ENCODE assay signal across 12 cellular contexts in the genomic region with DNA sequence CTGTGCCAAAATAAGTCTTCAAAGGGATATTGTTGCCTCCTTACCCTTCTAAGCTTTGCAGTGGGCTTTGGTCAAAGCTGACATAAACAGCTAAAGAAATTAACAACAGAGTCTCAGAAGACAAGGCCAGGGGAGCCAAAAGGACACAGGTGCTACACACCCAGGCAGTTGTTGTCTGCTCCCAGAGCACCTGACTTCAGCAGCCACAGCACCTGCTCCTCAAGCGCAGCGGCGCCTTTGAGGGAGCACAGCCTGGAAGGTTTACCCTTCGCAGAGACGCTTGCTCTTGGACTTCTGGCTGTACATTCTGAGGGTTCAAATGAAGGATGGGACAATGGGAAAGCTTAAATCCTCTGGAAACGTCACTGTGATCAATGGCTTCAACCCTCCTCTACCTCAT. TPM values are rescaled to one million over a fixed set of nuclear protein-coding genes. Genes with fewer than 3 reads are reported as not detected.
A peak's percentile ranks its signal among the peaks of the same experiment; 100 is the strongest.
DNase-seq lines count a peak whose midpoint lies in the region; ATAC-seq and TF ChIP-seq lines count a peak whose summit lies in the region.
"Had no signal": no experiment of that assay in that cellular context is flagged by ENCODE, and none has a peak within 500 bp of the region (broad histone marks: within the 10 kb centered on the region; RNA-seq: fewer than 3 reads in every experiment).

No MANE protein-coding gene starts in this region.

- DNase-seq in DMS53 (lab: John Stamatoyannopoulos, UW) (peak; percentile 90), NCI-H2029 (lab: John Stamatoyannopoulos, UW) (peak; percentile 75), adrenal gland (peak in 2 of 7 donors; percentile 11 to 51)
- DNase-seq in activated T-helper 1 cell treated with anti-CD3 and anti-CD28 coated beads, Interleukin-12 subunit alpha, Interleukin-12 subunit beta, Interleukin-2, Interleukin-4 antibody, amounts not matched to agents 30 ng/mL and 10 ng/mL and 1 ng/mL, durations not matched to agents 14 hours and 24 hours and 36 hours (ENCODE audit: low spot score) = no peak
- no peak for DNase-seq in activated CD4-positive, alpha-beta T cell treated with anti-CD3 and anti-CD28 coated beads, Interleukin-2, amount 10 ng/mL, durations not matched to agents 24 days and 14 days
- DNase-seq: CD4-positive, alpha-beta memory T cell; Kasumi-1; mesendoderm; stimulated activated naive CD4-positive, alpha-beta T cell treated with Interleukin-2 at 50 U/mL for 16 hours had no signal

- no peaks in the 10 kb centered on the region for H3K9me3 Mint-ChIP-seq in activated T-helper 1 cell treated with anti-CD3 and anti-CD28 coated beads, Interleukin-12 subunit alpha, Interleukin-12 subunit beta, Interleukin-2, Interleukin-4 antibody, amounts not matched to agents 30 ng/mL and 10 ng/mL and 1 ng/mL, durations not matched to agents 14 hours and 24 hours and 36 hours
- no peaks in the 10 kb centered on the region for H3K9me3 Mint-ChIP-seq in activated CD4-positive, alpha-beta T cell treated with anti-CD3 and anti-CD28 coated beads, Interleukin-2, amount 10 ng/mL, durations not matched to agents 24 days and 14 days
- H3K9me3 Mint-ChIP-seq: CD4-positive, alpha-beta memory T cell had no signal

- H3K27ac ChIP-seq in adrenal gland (peak overlapping the region in 3 of 5 donors; percentile 41 to 55 (median 47)), muscle layer of duodenum (ENCODE audit: low read length) (peak overlapping the region; percentile 57)

- peaks cover 75% of the 10 kb centered on the region for H3K4me1 Mint-ChIP-seq in activated T-helper 1 cell treated with anti-CD3 and anti-CD28 coated beads, Interleukin-12 subunit alpha, Interleukin-12 subunit beta, Interleukin-2, Interleukin-4 antibody, amounts not matched to agents 30 ng/mL and 10 ng/mL and 1 ng/mL, durations not matched to agents 14 hours and 24 hours and 36 hours (ENCODE audit: low read depth)
- H3K4me1 Mint-ChIP-seq in activated CD4-positive, alpha-beta T cell treated with anti-CD3 and anti-CD28 coated beads, Interleukin-2, amount 10 ng/mL, durations not matched to agents 24 days and 14 days = peaks cover 55% of the 10 kb centered on the region

- H3K4me3 ChIP-seq in adrenal gland = no peak overlapping the region
- no peak overlapping the region for H3K4me3 ChIP-seq in muscle layer of duodenum (ENCODE audit: low read depth in 1 of 2, low read length in 2 of 2)

- ATAC-seq in GM21367 (IDR thresholded peaks at IDR 0.05; ENCODE audit: unreplicated experiment) (no peak), HG03280 (IDR thresholded peaks at IDR 0.05; ENCODE audit: unreplicated experiment) (no peak)

- TF ChIP-seq POLR2A in adrenal gland (IDR thresholded peaks at IDR 0.05) = no peak

- H3K27ac Mint-ChIP-seq in activated T-helper 1 cell treated with anti-CD3 and anti-CD28 coated beads, Interleukin-12 subunit alpha, Interleukin-12 subunit beta, Interleukin-2, Interleukin-4 antibody, amounts not matched to agents 30 ng/mL and 10 ng/mL and 1 ng/mL, durations not matched to agents 14 hours and 24 hours and 36 hours = no peak overlapping the region
- H3K27ac Mint-ChIP-seq in activated CD4-positive, alpha-beta T cell treated with anti-CD3 and anti-CD28 coated beads, Interleukin-2, amount 10 ng/mL, durations not matched to agents 24 days and 14 days = no peak overlapping the region
- H3K27ac Mint-ChIP-seq: CD4-positive, alpha-beta memory T cell had no signal

- H3K36me3 ChIP-seq in adrenal gland (replicated peaks in 1 of 2) (no peaks in the 10 kb centered on the region), muscle layer of duodenum (ENCODE audit: control insufficient read depth in 1 of 2, insufficient read depth in 2 of 2, low read length in 2 of 2) (no peaks in the 10 kb centered on the region)

- intact Hi-C loops in adrenal gland (cut with DNase I) = no loop called here
- intact Hi-C loops in activated T-helper 1 cell treated with anti-CD3 and anti-CD28 coated beads, Interleukin-12 subunit alpha, Interleukin-12 subunit beta, Interleukin-2, Interleukin-4 antibody, amounts not matched to agents 30 ng/mL and 10 ng/mL and 1 ng/mL, durations not matched to agents 14 hours and 24 hours and 36 hours (cut with micrococcal nuclease) = loop anchor here (5.0 kb wide), 1 partner anchor 55 kb away; no protein-coding TSS in a partner anchor
- intact Hi-C loops in activated CD4-positive, alpha-beta T cell treated with anti-CD3 and anti-CD28 coated beads, Interleukin-2, amount 10 ng/mL, durations not matched to agents 24 days and 14 days (cut with micrococcal nuclease) = loop anchor here (5.0 kb wide), 1 partner anchor 125 kb away; no protein-coding TSS in a partner anchor

- no peak for TF ChIP-seq CTCF in adrenal gland (IDR thresholded peaks at IDR 0.05)

- H3K36me3 Mint-ChIP-seq in activated T-helper 1 cell treated with anti-CD3 and anti-CD28 coated beads, Interleukin-12 subunit alpha, Interleukin-12 subunit beta, Interleukin-2, Interleukin-4 antibody, amounts not matched to agents 30 ng/mL and 10 ng/mL and 1 ng/mL, durations not matched to agents 14 hours and 24 hours and 36 hours (ENCODE audit: low read depth) = peaks cover 4% of the 10 kb centered on the region
- peaks cover 5% of the 10 kb centered on the region for H3K36me3 Mint-ChIP-seq in activated CD4-positive, alpha-beta T cell treated with anti-CD3 and anti-CD28 coated beads, Interleukin-2, amount 10 ng/mL, durations not matched to agents 24 days and 14 days (ENCODE audit: low read depth)

- H3K9me3 ChIP-seq in adrenal gland (replicated peaks in 1 of 3) = no peaks in the 10 kb centered on the region
- H3K9me3 ChIP-seq in muscle layer of duodenum (ENCODE audit: control insufficient read depth in 1 of 2, low read length in 2 of 2) = no peaks in the 10 kb centered on the region

- H3K27me3 ChIP-seq in adrenal gland = no peaks in the 10 kb centered on the region
- no peaks in the 10 kb centered on the region for H3K27me3 ChIP-seq in muscle layer of duodenum (ENCODE audit: low read depth, low read length)

- WGBS in adrenal gland, 4 donors = 82 to 87% (median 84%) methylated on average over 6 of the region's 6 CpGs

- no peaks in the 10 kb centered on the region for H3K27me3 Mint-ChIP-seq in activated T-helper 1 cell treated with anti-CD3 and anti-CD28 coated beads, Interleukin-12 subunit alpha, Interleukin-12 subunit beta, Interleukin-2, Interleukin-4 antibody, amounts not matched to agents 30 ng/mL and 10 ng/mL and 1 ng/mL, durations not matched to agents 14 hours and 24 hours and 36 hours (ENCODE audit: insufficient read depth)
- no peaks in the 10 kb centered on the region for H3K27me3 Mint-ChIP-seq in activated CD4-positive, alpha-beta T cell treated with anti-CD3 and anti-CD28 coated beads, Interleukin-2, amount 10 ng/mL, durations not matched to agents 24 days and 14 days
- H3K27me3 Mint-ChIP-seq: CD4-positive, alpha-beta memory T cell had no signal

- H3K4me3 Mint-ChIP-seq in activated T-helper 1 cell treated with anti-CD3 and anti-CD28 coated beads, Interleukin-12 subunit alpha, Interleukin-12 subunit beta, Interleukin-2, Interleukin-4 antibody, amounts not matched to agents 30 ng/mL and 10 ng/mL and 1 ng/mL, durations not matched to agents 14 hours and 24 hours and 36 hours = no peak overlapping the region
- H3K4me3 Mint-ChIP-seq in activated CD4-positive, alpha-beta T cell treated with anti-CD3 and anti-CD28 coated beads, Interleukin-2, amount 10 ng/mL, durations not matched to agents 24 days and 14 days = no peak overlapping the region
- H3K4me3 Mint-ChIP-seq: CD4-positive, alpha-beta memory T cell had no signal

- H3K4me1 ChIP-seq in adrenal gland (replicated peaks in 1 of 2) (peaks cover 43 to 84% of the 10 kb centered on the region in 2 donors), muscle layer of duodenum (ENCODE audit: control insufficient read depth in 1 of 2, insufficient read depth in 2 of 2, low read length in 2 of 2) (peaks cover 21 to 48% of the 10 kb centered on the region in 2 donors)

RNA-seq across cellular contexts. Expression of a gene that starts 16.6 kb away (rescaled TPM):
- 100 to 1,000 TPM in 2 of 8 donors, 10 to 100 TPM in 6; 47.4 to 137 (median 69.1) TPM for total RNA-seq in adrenal gland
- 10 to 100 TPM; 14.2 to 77.7 (median 18.1) TPM for polyA plus RNA-seq in adrenal gland
- 38.9 and 39.3 TPM in 2 replicates for total RNA-seq in activated T-helper 1 cell treated with anti-CD3 and anti-CD28 coated beads, Interleukin-12 subunit alpha, Interleukin-12 subunit beta, Interleukin-2, Interleukin-4 antibody, amounts not matched to agents 30 ng/mL and 10 ng/mL and 1 ng/mL, durations not matched to agents 14 hours and 24 hours and 36 hours
- 39.0 and 39.1 TPM in 2 replicates for total RNA-seq in activated CD4-positive, alpha-beta T cell treated with anti-CD3 and anti-CD28 coated beads, Interleukin-2, amount 10 ng/mL, durations not matched to agents 24 days and 14 days

Comparison
In these comparisons a context has a peak if more than half of its experiments do, and no peak if none do; other contexts are left out.
1. DNase-seq: peak in DMS53 (single experiment) and NCI-H2029 (single experiment); none in activated T-helper 1 cell treated with anti-CD3 and anti-CD28 coated beads, Interleukin-12 subunit alpha, Interleukin-12 subunit beta, Interleukin-2, Interleukin-4 antibody, amounts not matched to agents 30 ng/mL and 10 ng/mL and 1 ng/mL, durations not matched to agents 14 hours and 24 hours and 36 hours (single experiment) and activated CD4-positive, alpha-beta T cell treated with anti-CD3 and anti-CD28 coated beads, Interleukin-2, amount 10 ng/mL, durations not matched to agents 24 days and 14 days (single experiment).
2. intact Hi-C loops: an anchor here in activated T-helper 1 cell treated with anti-CD3 and anti-CD28 coated beads, Interleukin-12 subunit alpha, Interleukin-12 subunit beta, Interleukin-2, Interleukin-4 antibody, amounts not matched to agents 30 ng/mL and 10 ng/mL and 1 ng/mL, durations not matched to agents 14 hours and 24 hours and 36 hours (5.0 kb wide) and activated CD4-positive, alpha-beta T cell treated with anti-CD3 and anti-CD28 coated beads, Interleukin-2, amount 10 ng/mL, durations not matched to agents 24 days and 14 days (5.0 kb wide); none called in adrenal gland.